1 cellular context compared by ENCODE assay signal in genomic region chr16:18833707-18834505, GRCh38.
TF ChIP-seq lines count a peak whose summit lies in the region.

No MANE protein-coding gene starts in this region.

TF ChIP-seq in H1, 55 proteins besides CTCF, POLR2A, EP300 and RAD21 (continued from another document):
- TF ChIP-seq RBBP5 (IDR thresholded peaks at IDR 0.05; ENCODE audit: borderline replicate concordance, low read depth, low read length) (no peak), CTBP2 (IDR thresholded peaks at IDR 0.05; ENCODE audit: borderline replicate concordance, insufficient read depth, insufficient read length, low read length) (no peak), TEAD4 (IDR thresholded peaks at IDR 0.05; ENCODE audit: low read depth, low read length) (no peak), CBX8 (IDR thresholded peaks at IDR 0.05; ENCODE audit: borderline replicate concordance, low read depth, low read length) (no peak)
TF ChIP-seq in H1: peak in this region for 0.
